Comparison of ENCODE assay signal across 8 cellular contexts in the genomic region with DNA sequence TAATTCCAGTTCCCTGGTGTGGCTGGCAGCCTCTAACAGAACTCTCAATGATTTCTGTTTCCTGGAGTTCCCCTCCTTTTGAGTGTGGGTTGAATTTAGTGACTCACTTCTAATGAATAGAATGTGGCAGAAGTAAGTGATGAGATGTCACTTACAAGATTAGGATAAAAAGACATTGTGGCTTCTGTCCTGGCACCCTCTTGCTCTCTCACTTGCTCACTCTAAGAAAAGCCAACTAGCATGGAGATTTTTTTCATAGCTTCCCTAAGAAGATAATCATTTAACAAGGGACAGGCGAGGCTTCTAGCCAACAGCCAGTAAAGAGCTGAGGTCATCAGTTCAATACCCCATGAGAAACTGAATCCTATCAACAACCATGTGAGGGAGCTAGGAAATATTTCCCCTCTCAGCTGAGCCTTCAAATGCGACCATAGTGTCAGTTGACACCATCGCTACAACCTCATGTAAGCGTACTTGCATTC.
DNase-seq lines count a peak whose midpoint lies in the region; ATAC-seq, FAIRE-seq and TF ChIP-seq lines count a peak whose summit lies in the region.

No MANE protein-coding gene starts in this region.

- H3K36me3 ChIP-seq in bronchial epithelial cell (ENCODE audit: control insufficient read depth, insufficient read depth, low read length): no peaks in the 10 kb centered on the region

- DNase-seq in stimulated activated CD4-positive, alpha-beta T cell treated with anti-CD3 and anti-CD28 coated beads, Interleukin-15, amount 100 ng/mL, for 24 hours: peak; percentile 10
- no peak for DNase-seq in stimulated activated CD4-positive, alpha-beta T cell treated with anti-CD3 and anti-CD28 coated beads, Interleukin-12 subunit alpha, Interleukin-12 subunit beta, amount 100 ng/mL, for 4 hours
- DNase-seq in HTR-8/SVneo (ENCODE audit: insufficient read length, low spot score): peak; percentile 4
- peak; percentile 97 for DNase-seq in bronchial epithelial cell (ENCODE audit: low read depth)
- DNase-seq in GOT3 (lab: John Stamatoyannopoulos, UW): no peak
- no peak for DNase-seq in CD1c-positive myeloid dendritic cell (ENCODE audit: extremely low spot score)
- no peak for DNase-seq in KBM-7

- ATAC-seq in GM18517 (IDR thresholded peaks at IDR 0.05; ENCODE audit: unreplicated experiment): no peak

- no peak for TF ChIP-seq CTCF in bronchial epithelial cell (IDR thresholded peaks at IDR 0.05; ENCODE audit: insufficient read depth, low read length, severe bottlenecking)

- no peak overlapping the region for H3K4me3 ChIP-seq in bronchial epithelial cell (ENCODE audit: low read depth, low read length)

- in situ Hi-C loops in KBM-7 (cut with MboI; ENCODE audit: low pct_unique_long_range_greater_than_20kb, low sequenced_read_pairs): no loop called here

- FAIRE-seq in HTR-8/SVneo (lab: Jason Lieb, UNC) (peak; percentile 67), bronchial epithelial cell (lab: Jason Lieb, UNC) (no peak)

- H3K27me3 ChIP-seq in bronchial epithelial cell (ENCODE audit: control insufficient read depth, insufficient read depth, low read length): no peaks in the 10 kb centered on the region

Comparison
In these comparisons a context has a peak if more than half of its experiments do, and no peak if none do; other contexts are left out.
1. DNase-seq: peak in stimulated activated CD4-positive, alpha-beta T cell treated with anti-CD3 and anti-CD28 coated beads, Interleukin-15, amount 100 ng/mL, for 24 hours (single experiment), HTR-8/SVneo (single experiment) and bronchial epithelial cell (single experiment); none in stimulated activated CD4-positive, alpha-beta T cell treated with anti-CD3 and anti-CD28 coated beads, Interleukin-12 subunit alpha, Interleukin-12 subunit beta, amount 100 ng/mL, for 4 hours (single experiment), GOT3 (single experiment), CD1c-positive myeloid dendritic cell (single experiment) and KBM-7 (single experiment).